17 cellular contexts compared by ENCODE assay signal in the genomic region with DNA sequence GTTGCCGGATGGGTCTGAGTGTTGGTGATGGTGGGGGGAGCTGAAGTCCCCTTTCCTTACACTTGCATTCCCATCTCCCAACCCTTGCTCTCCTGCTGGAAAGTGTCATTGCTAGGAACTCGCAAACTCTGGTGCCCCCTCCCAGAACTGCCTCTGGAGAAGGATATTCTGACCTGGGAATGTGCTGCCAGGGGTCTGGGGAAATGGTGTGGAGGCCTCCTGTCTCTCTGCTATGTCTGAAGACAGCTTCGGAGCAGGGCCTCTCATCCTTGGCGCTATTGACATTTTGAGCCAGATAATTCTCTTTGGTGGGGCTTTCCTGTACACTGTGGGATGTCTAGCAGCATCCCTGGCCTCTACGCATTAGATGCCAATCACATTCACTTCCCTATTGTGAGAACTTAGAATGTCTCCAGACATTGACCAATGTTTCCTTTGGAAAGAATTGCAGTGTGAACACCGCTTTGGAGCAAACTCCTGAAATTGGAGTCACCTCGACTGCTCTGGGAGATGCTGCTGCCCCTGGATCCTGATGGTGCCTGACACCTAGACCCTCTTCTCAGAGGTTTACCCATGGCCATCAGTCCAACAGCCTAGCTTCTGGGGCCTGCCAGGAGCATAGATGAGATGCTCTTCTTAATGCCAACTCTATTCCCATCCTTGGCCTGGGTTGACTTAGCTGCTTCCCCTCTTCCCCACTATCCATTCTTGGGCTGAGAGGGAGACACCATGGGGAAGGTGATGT. TPM values are rescaled to one million over a fixed set of nuclear protein-coding genes. Genes with fewer than 3 reads are reported as not detected.
DNase-seq lines count a peak whose midpoint lies in the region; ATAC-seq and TF ChIP-seq lines count a peak whose summit lies in the region.
"Had no signal": no experiment of that assay in that cellular context is flagged by ENCODE, and none has a peak within 500 bp of the region (broad histone marks: within the 10 kb centered on the region; RNA-seq: fewer than 3 reads in every experiment).

No MANE protein-coding gene starts in this region.

- no peaks in the 10 kb centered on the region for H3K36me3 ChIP-seq in thyroid gland
- H3K36me3 ChIP-seq in naive thymus-derived CD4-positive, alpha-beta T cell (ENCODE audit: control insufficient read depth in 2 of 3, insufficient read depth in 3 of 3, low read length in 3 of 3): no peaks in the 10 kb centered on the region
- H3K36me3 ChIP-seq: BE2C had no signal

- H3K9me3 ChIP-seq in thyroid gland: no peaks in the 10 kb centered on the region
- H3K9me3 ChIP-seq in naive thymus-derived CD4-positive, alpha-beta T cell (ENCODE audit: control insufficient read depth in 2 of 3, low read length in 3 of 3): no peaks in the 10 kb centered on the region
- H3K9me3 ChIP-seq: BE2C had no signal

- CTCF ChIA-PET in naive thymus-derived CD4-positive, alpha-beta T cell (lab: Charles Lee): no interaction called here
- CTCF ChIA-PET in activated naive CD4-positive, alpha-beta T cell treated with anti-CD3 and anti-CD28 coated beads for 36 hours (lab: Charles Lee): no interaction called here

- in situ Hi-C loops in GM13976 (cut with MboI; ENCODE audit: low sequenced_read_pairs, unreplicated experiment): no loop called here

- intact Hi-C loops in thyroid gland (cut with DNase I): no loop called here
- intact Hi-C loops in naive thymus-derived CD4-positive, alpha-beta T cell (cut with micrococcal nuclease): no loop called here
- intact Hi-C loops in activated naive CD4-positive, alpha-beta T cell treated with anti-CD3 and anti-CD28 coated beads for 36 hours (cut with micrococcal nuclease): no loop called here

- peaks cover 11 to 44% (median 27%) of the 10 kb centered on the region in 5 donors for H3K27me3 Mint-ChIP-seq in naive thymus-derived CD4-positive, alpha-beta T cell
- H3K27me3 Mint-ChIP-seq in activated naive CD4-positive, alpha-beta T cell treated with anti-CD3 and anti-CD28 coated beads for 36 hours (ENCODE audit: low read depth): peaks cover 19% of the 10 kb centered on the region

- no peak for ATAC-seq in naive thymus-derived CD4-positive, alpha-beta T cell
- ATAC-seq: HCT116, HepG2 had no signal

- DNase-seq in GM13976 (ENCODE audit: low spot score) (peak; percentile 7), mucosa of gallbladder (ENCODE audit: low spot score) (peak; percentile 1), thyroid gland (no peak), NCI-H1048 (lab: John Stamatoyannopoulos, UW) (no peak)
- DNase-seq in activated CD8-positive, alpha-beta memory T cell treated with anti-CD3 and anti-CD28 coated beads, Interleukin-2, amount 50 U/mL, for 48 hours: peak; percentile 17
- DNase-seq in naive thymus-derived CD4-positive, alpha-beta T cell: no peak
- no peak for DNase-seq in activated naive CD4-positive, alpha-beta T cell treated with anti-CD3 and anti-CD28 coated beads for 36 hours
- DNase-seq: ACHN; BE2C; CD4-positive, CD25-positive, alpha-beta regulatory T cell; GF-D8; H7; HFFc6; KBM-7 had no signal

- WGBS in thyroid gland, 2 donors: 84 to 88% methylated on average over 7 of the region's 7 CpGs

- H3K4me1 Mint-ChIP-seq in naive thymus-derived CD4-positive, alpha-beta T cell: peaks cover 0 to 6% (median 0%) of the 10 kb centered on the region in 7 donors
- H3K4me1 Mint-ChIP-seq in activated naive CD4-positive, alpha-beta T cell treated with anti-CD3 and anti-CD28 coated beads for 36 hours (ENCODE audit: low read depth): no peaks in the 10 kb centered on the region
- H3K4me1 Mint-ChIP-seq: CD4-positive, CD25-positive, alpha-beta regulatory T cell had no signal

- H3K36me3 Mint-ChIP-seq in naive thymus-derived CD4-positive, alpha-beta T cell: no peaks in the 10 kb centered on the region
- H3K36me3 Mint-ChIP-seq in activated naive CD4-positive, alpha-beta T cell treated with anti-CD3 and anti-CD28 coated beads for 36 hours (ENCODE audit: low read depth): no peaks in the 10 kb centered on the region
- H3K36me3 Mint-ChIP-seq: CD4-positive, CD25-positive, alpha-beta regulatory T cell had no signal

- H3K4me3 Mint-ChIP-seq in naive thymus-derived CD4-positive, alpha-beta T cell: no peak overlapping the region
- H3K4me3 Mint-ChIP-seq in activated naive CD4-positive, alpha-beta T cell treated with anti-CD3 and anti-CD28 coated beads for 36 hours: no peak overlapping the region
- H3K4me3 Mint-ChIP-seq: CD4-positive, CD25-positive, alpha-beta regulatory T cell; IgD-negative memory B cell had no signal

- H3K27ac ChIP-seq in thyroid gland: peak overlapping the region in 2 of 3 donors; percentile 36 to 46
- H3K27ac ChIP-seq in naive thymus-derived CD4-positive, alpha-beta T cell (ENCODE audit: low read depth, low read length): no peak overlapping the region

- peaks cover 11 to 19% of the 10 kb centered on the region in 2 donors for H3K4me1 ChIP-seq in thyroid gland
- H3K4me1 ChIP-seq in naive thymus-derived CD4-positive, alpha-beta T cell (ENCODE audit: control insufficient read depth in 2 of 2, insufficient read depth in 2 of 2, low read length in 2 of 2): no peaks in the 10 kb centered on the region
- H3K4me1 ChIP-seq: BE2C had no signal

- no peak overlapping the region for H3K4me3 ChIP-seq in thyroid gland (replicated peaks in 1 of 3)
- H3K4me3 ChIP-seq in naive thymus-derived CD4-positive, alpha-beta T cell (ENCODE audit: low read length): no peak overlapping the region

- TF ChIP-seq CTCF in GM13976 (IDR thresholded peaks at IDR 0.05; ENCODE audit: borderline replicate concordance, control extremely low read depth, extremely low read depth, insufficient read depth, missing control alignments) (no peak), thyroid gland (IDR thresholded peaks at IDR 0.05) (no peak)

- TF ChIP-seq POLR2A in thyroid gland (IDR thresholded peaks at IDR 0.05): no peak

- H3K9me3 Mint-ChIP-seq in naive thymus-derived CD4-positive, alpha-beta T cell: peaks cover 0 to 5% (median 0%) of the 10 kb centered on the region in 11 donors
- H3K9me3 Mint-ChIP-seq in activated naive CD4-positive, alpha-beta T cell treated with anti-CD3 and anti-CD28 coated beads for 36 hours: no peaks in the 10 kb centered on the region
- H3K9me3 Mint-ChIP-seq: HFFc6 had no signal

- POLR2A ChIA-PET in naive thymus-derived CD4-positive, alpha-beta T cell (lab: Charles Lee): no interaction called here

- peak overlapping the region in 1 of 9 donors; percentile 9 for H3K27ac Mint-ChIP-seq in naive thymus-derived CD4-positive, alpha-beta T cell
- H3K27ac Mint-ChIP-seq in activated naive CD4-positive, alpha-beta T cell treated with anti-CD3 and anti-CD28 coated beads for 36 hours: no peak overlapping the region
- H3K27ac Mint-ChIP-seq: CD4-positive, CD25-positive, alpha-beta regulatory T cell; IgD-negative memory B cell had no signal

- no peaks in the 10 kb centered on the region for H3K27me3 ChIP-seq in thyroid gland
- no peaks in the 10 kb centered on the region for H3K27me3 ChIP-seq in naive thymus-derived CD4-positive, alpha-beta T cell (ENCODE audit: control insufficient read depth in 2 of 2, insufficient read depth in 2 of 2, low read length in 2 of 2)

RNA-seq across cellular contexts. Expression of a gene that starts 2.2 kb away (rescaled TPM):
- total RNA-seq in mucosa of gallbladder: 1.6 TPM
- total RNA-seq in thyroid gland: 10 to 100 TPM in 1 of 4 donors, 1 to 10 TPM in 3; 3.2 to 10.2 (median 7.2) TPM
- total RNA-seq in naive thymus-derived CD4-positive, alpha-beta T cell: not detected
- not detected for polyA plus RNA-seq in naive thymus-derived CD4-positive, alpha-beta T cell
- not detected for total RNA-seq in activated naive CD4-positive, alpha-beta T cell treated with anti-CD3 and anti-CD28 coated beads for 36 hours
- total RNA-seq: CD4-positive, CD25-positive, alpha-beta regulatory T cell; HepG2 had no signal
- polyA plus RNA-seq: CD4-positive, CD25-positive, alpha-beta regulatory T cell; HepG2; IgD-negative memory B cell had no signal

Comparison
In these comparisons a context has a peak if more than half of its experiments do, and no peak if none do; other contexts are left out.
1. DNase-seq: peak in GM13976 (single experiment), activated CD8-positive, alpha-beta memory T cell treated with anti-CD3 and anti-CD28 coated beads, Interleukin-2, amount 50 U/mL, for 48 hours (single experiment) and mucosa of gallbladder (single experiment); none in thyroid gland (0 of 2), NCI-H1048 (single experiment), naive thymus-derived CD4-positive, alpha-beta T cell (0 of 9) and activated naive CD4-positive, alpha-beta T cell treated with anti-CD3 and anti-CD28 coated beads for 36 hours (single experiment).